In the genomic region with DNA sequence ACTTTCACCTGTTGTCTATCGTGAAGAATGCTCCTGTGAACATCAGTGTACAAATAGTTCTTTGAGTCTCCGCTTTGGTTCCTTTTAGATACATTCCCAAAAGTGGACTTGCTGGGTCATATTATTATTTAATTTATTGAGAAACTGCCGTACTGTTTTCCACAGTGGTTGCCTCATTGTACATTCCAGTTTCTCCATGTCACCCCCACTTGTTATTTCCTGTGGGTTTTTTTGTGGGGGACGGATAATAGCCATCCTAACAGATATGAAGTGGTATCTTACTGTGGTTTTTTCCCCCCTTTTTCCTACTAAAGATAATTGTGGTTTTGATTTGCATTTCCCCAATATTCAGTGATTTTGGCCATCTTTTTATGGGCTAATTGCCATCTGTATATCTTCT, we compare ENCODE assay signal across 1 cellular context.
TF ChIP-seq lines count a peak whose summit lies in the region.

No MANE protein-coding gene starts in this region.

TF ChIP-seq in GM12878, 131 proteins besides CTCF, POLR2A, EP300 and RAD21 (continued from another document):
- TF ChIP-seq, protein P1, sequence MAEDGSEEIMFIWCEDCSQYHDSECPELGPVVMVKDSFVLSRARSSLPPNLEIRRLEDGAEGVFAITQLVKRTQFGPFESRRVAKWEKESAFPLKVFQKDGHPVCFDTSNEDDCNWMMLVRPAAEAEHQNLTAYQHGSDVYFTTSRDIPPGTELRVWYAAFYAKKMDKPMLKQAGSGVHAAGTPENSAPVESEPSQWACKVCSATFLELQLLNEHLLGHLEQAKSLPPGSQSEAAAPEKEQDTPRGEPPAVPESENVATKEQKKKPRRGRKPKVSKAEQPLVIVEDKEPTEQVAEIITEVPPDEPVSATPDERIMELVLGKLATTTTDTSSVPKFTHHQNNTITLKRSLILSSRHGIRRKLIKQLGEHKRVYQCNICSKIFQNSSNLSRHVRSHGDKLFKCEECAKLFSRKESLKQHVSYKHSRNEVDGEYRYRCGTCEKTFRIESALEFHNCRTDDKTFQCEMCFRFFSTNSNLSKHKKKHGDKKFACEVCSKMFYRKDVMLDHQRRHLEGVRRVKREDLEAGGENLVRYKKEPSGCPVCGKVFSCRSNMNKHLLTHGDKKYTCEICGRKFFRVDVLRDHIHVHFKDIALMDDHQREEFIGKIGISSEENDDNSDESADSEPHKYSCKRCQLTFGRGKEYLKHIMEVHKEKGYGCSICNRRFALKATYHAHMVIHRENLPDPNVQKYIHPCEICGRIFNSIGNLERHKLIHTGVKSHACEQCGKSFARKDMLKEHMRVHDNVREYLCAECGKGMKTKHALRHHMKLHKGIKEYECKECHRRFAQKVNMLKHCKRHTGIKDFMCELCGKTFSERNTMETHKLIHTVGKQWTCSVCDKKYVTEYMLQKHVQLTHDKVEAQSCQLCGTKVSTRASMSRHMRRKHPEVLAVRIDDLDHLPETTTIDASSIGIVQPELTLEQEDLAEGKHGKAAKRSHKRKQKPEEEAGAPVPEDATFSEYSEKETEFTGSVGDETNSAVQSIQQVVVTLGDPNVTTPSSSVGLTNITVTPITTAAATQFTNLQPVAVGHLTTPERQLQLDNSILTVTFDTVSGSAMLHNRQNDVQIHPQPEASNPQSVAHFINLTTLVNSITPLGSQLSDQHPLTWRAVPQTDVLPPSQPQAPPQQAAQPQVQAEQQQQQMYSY (CRISPR knock-in tag; IDR thresholded peaks at IDR 0.05), result no peak
- TF ChIP-seq SIX5 (IDR thresholded peaks at IDR 0.05; ENCODE audit: low read depth, low read length, severe bottlenecking), result no peak
- no peak for TF ChIP-seq ZNF207 (IDR thresholded peaks at IDR 0.05; ENCODE audit: borderline replicate concordance)
- TF ChIP-seq, protein P2, sequence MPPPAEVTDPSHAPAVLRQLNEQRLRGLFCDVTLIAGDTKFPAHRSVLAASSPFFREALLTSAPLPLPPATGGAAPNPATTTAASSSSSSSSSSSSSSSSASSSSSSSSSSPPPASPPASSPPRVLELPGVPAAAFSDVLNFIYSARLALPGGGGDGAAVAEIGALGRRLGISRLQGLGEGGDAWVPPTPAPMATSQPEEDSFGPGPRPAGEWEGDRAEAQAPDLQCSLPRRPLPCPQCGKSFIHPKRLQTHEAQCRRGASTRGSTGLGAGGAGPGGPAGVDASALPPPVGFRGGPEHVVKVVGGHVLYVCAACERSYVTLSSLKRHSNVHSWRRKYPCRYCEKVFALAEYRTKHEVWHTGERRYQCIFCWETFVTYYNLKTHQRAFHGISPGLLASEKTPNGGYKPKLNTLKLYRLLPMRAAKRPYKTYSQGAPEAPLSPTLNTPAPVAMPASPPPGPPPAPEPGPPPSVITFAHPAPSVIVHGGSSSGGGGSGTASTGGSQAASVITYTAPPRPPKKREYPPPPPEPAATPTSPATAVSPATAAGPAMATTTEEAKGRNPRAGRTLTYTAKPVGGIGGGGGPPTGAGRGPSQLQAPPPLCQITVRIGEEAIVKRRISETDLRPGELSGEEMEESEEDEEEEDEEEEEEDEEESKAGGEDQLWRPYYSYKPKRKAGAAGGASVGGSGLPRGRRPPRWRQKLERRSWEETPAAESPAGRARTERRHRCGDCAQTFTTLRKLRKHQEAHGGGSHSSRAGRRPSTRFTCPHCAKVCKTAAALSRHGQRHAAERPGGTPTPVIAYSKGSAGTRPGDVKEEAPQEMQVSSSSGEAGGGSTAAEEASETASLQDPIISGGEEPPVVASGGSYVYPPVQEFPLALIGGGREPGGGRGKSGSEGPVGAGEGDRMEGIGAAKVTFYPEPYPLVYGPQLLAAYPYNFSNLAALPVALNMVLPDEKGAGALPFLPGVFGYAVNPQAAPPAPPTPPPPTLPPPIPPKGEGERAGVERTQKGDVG (CRISPR knock-in tag; IDR thresholded peaks at IDR 0.05), result no peak
- TF ChIP-seq STAT3 (IDR thresholded peaks at IDR 0.05; ENCODE audit: low read depth, low read length), result no peak
- TF ChIP-seq, protein P3, sequence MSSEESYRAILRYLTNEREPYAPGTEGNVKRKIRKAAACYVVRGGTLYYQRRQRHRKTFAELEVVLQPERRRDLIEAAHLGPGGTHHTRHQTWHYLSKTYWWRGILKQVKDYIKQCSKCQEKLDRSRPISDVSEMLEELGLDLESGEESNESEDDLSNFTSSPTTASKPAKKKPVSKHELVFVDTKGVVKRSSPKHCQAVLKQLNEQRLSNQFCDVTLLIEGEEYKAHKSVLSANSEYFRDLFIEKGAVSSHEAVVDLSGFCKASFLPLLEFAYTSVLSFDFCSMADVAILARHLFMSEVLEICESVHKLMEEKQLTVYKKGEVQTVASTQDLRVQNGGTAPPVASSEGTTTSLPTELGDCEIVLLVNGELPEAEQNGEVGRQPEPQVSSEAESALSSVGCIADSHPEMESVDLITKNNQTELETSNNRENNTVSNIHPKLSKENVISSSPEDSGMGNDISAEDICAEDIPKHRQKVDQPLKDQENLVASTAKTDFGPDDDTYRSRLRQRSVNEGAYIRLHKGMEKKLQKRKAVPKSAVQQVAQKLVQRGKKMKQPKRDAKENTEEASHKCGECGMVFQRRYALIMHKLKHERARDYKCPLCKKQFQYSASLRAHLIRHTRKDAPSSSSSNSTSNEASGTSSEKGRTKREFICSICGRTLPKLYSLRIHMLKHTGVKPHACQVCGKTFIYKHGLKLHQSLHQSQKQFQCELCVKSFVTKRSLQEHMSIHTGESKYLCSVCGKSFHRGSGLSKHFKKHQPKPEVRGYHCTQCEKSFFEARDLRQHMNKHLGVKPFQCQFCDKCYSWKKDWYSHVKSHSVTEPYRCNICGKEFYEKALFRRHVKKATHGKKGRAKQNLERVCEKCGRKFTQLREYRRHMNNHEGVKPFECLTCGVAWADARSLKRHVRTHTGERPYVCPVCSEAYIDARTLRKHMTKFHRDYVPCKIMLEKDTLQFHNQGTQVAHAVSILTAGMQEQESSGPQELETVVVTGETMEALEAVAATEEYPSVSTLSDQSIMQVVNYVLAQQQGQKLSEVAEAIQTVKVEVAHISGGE (CRISPR knock-in tag; IDR thresholded peaks at IDR 0.05), result no peak
- TF ChIP-seq PML (IDR thresholded peaks at IDR 0.05; ENCODE audit: low read length), result no peak
- TF ChIP-seq, protein P4, sequence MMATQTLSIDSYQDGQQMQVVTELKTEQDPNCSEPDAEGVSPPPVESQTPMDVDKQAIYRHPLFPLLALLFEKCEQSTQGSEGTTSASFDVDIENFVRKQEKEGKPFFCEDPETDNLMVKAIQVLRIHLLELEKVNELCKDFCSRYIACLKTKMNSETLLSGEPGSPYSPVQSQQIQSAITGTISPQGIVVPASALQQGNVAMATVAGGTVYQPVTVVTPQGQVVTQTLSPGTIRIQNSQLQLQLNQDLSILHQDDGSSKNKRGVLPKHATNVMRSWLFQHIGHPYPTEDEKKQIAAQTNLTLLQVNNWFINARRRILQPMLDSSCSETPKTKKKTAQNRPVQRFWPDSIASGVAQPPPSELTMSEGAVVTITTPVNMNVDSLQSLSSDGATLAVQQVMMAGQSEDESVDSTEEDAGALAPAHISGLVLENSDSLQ (IDR thresholded peaks at IDR 0.05), result no peak
- no peak for TF ChIP-seq MYC (IDR thresholded peaks at IDR 0.05; ENCODE audit: insufficient read depth, insufficient read length, insufficient replicate concordance, low read length, severe bottlenecking)
- no peak for TF ChIP-seq TCF3 (IDR thresholded peaks at IDR 0.05; ENCODE audit: borderline replicate concordance, insufficient read depth, low read depth, low read length)
- TF ChIP-seq, protein P5, sequence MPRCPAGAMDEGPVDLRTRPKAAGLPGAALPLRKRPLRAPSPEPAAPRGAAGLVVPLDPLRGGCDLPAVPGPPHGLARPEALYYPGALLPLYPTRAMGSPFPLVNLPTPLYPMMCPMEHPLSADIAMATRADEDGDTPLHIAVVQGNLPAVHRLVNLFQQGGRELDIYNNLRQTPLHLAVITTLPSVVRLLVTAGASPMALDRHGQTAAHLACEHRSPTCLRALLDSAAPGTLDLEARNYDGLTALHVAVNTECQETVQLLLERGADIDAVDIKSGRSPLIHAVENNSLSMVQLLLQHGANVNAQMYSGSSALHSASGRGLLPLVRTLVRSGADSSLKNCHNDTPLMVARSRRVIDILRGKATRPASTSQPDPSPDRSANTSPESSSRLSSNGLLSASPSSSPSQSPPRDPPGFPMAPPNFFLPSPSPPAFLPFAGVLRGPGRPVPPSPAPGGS (IDR thresholded peaks at IDR 0.05; ENCODE audit: borderline replicate concordance, insufficient read depth, low read depth, low read length, poor library complexity, severe bottlenecking), result no peak
- TF ChIP-seq, protein P6, sequence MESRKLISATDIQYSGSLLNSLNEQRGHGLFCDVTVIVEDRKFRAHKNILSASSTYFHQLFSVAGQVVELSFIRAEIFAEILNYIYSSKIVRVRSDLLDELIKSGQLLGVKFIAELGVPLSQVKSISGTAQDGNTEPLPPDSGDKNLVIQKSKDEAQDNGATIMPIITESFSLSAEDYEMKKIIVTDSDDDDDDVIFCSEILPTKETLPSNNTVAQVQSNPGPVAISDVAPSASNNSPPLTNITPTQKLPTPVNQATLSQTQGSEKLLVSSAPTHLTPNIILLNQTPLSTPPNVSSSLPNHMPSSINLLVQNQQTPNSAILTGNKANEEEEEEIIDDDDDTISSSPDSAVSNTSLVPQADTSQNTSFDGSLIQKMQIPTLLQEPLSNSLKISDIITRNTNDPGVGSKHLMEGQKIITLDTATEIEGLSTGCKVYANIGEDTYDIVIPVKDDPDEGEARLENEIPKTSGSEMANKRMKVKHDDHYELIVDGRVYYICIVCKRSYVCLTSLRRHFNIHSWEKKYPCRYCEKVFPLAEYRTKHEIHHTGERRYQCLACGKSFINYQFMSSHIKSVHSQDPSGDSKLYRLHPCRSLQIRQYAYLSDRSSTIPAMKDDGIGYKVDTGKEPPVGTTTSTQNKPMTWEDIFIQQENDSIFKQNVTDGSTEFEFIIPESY (IDR thresholded peaks at IDR 0.05), result no peak
- no peak for TF ChIP-seq SREBF1 (IDR thresholded peaks at IDR 0.05; ENCODE audit: low read length)
- no peak for TF ChIP-seq NR2C1 (IDR thresholded peaks at IDR 0.05)
- TF ChIP-seq TAF1 (IDR thresholded peaks at IDR 0.05; ENCODE audit: borderline replicate concordance, low read depth, low read length), result no peak
